Comparison of ENCODE assay signal across 8 cellular contexts in genomic region chr15:48332642-48333034, GRCh38. TPM values are rescaled to one million over a fixed set of nuclear protein-coding genes. Genes with fewer than 3 reads are reported as not detected.
DNase-seq lines count a peak whose midpoint lies in the region; ATAC-seq and TF ChIP-seq lines count a peak whose summit lies in the region.

No MANE protein-coding gene starts in this region.

- peak overlapping the region; percentile 73 to 100 (median 97) for H3K4me3 Mint-ChIP-seq in CD4-positive, alpha-beta memory T cell
- H3K4me3 Mint-ChIP-seq in MCF 10A (ENCODE audit: unreplicated experiment) (peak overlapping the region; percentile 98), nephron progenitor cell (peak overlapping the region; percentile 99)

- no peaks in the 10 kb centered on the region for H3K27me3 Mint-ChIP-seq in CD4-positive, alpha-beta memory T cell
- H3K27me3 Mint-ChIP-seq in MCF 10A (ENCODE audit: insufficient read depth, unreplicated experiment) (no peaks in the 10 kb centered on the region), nephron progenitor cell (ENCODE audit: low read depth, poor library complexity) (no peaks in the 10 kb centered on the region)

- peaks cover 21% of the 10 kb centered on the region for H3K4me1 ChIP-seq in CD4-positive, alpha-beta memory T cell (ENCODE audit: insufficient read depth, low read length)

- no peak for TF ChIP-seq CTCF in MCF 10A (IDR thresholded peaks at IDR 0.05; ENCODE audit: unreplicated experiment)
- TF ChIP-seq CTCF in nephron progenitor cell (IDR thresholded peaks at IDR 0.05), result no peak
- no peak for TF ChIP-seq CTCF in GM13977 (IDR thresholded peaks at IDR 0.05; ENCODE audit: extremely low read depth, insufficient read depth, missing control alignments)

- H3K9me3 ChIP-seq in CD4-positive, alpha-beta memory T cell (ENCODE audit: control insufficient read depth in 1 of 2, low read length in 2 of 2), result no peaks in the 10 kb centered on the region
- no peaks in the 10 kb centered on the region for H3K9me3 ChIP-seq in MG63

- ATAC-seq in HG03097 (IDR thresholded peaks at IDR 0.05; ENCODE audit: low FRiP score, unreplicated experiment), result no peak

- intact Hi-C loops in CD4-positive, alpha-beta memory T cell (cut with micrococcal nuclease), result loop anchor here (10.0 kb wide), 4 partner anchors 158 to 822 kb away; partner anchors contain the start of genes COPS2, EID1, MYEF2 and SECISBP2L
- intact Hi-C loops in MCF 10A (cut with micrococcal nuclease), result no loop called here

- POLR2A ChIA-PET in CD4-positive, alpha-beta memory T cell (lab: Charles Lee; ENCODE audit: partially characterized antibody), result interaction anchor here (1.0 to 2.9 kb wide), 4 partner anchors 12 to 1288 kb away, joined by 3 to 13 read pairs (median 6); partner anchors contain the start of genes COPS2, DTWD1, FAM227B and MYEF2
- POLR2A ChIA-PET in MCF 10A (lab: Yijun Ruan, JAX), result interaction anchor here (1.2 to 2.1 kb wide), 3 partner anchors 9 to 477 kb away, joined by 3 to 5 read pairs (median 4); partner anchors contain the start of gene CEP152

- no peaks in the 10 kb centered on the region for H3K27me3 ChIP-seq in CD4-positive, alpha-beta memory T cell (ENCODE audit: insufficient read depth, low read length)
- no peaks in the 10 kb centered on the region for H3K27me3 ChIP-seq in MG63

- peak overlapping the region in 1 of 2 donors; percentile 84 for H3K4me3 ChIP-seq in CD4-positive, alpha-beta memory T cell (ENCODE audit: low read length in 2 of 2)
- H3K4me3 ChIP-seq in MG63, result peak overlapping the region; percentile 95

- BruUV-seq in MCF 10A (replicated peaks; lab: Mats Ljungman, UMichigan), result TSS peak; percentile 40

- peak overlapping the region; percentile 85 to 98 (median 87) for H3K27ac Mint-ChIP-seq in CD4-positive, alpha-beta memory T cell
- H3K27ac Mint-ChIP-seq in MCF 10A (ENCODE audit: low read depth, unreplicated experiment) (no peak overlapping the region), nephron progenitor cell (no peak overlapping the region)

- peaks cover 15 to 33% of the 10 kb centered on the region in 2 donors for H3K36me3 Mint-ChIP-seq in CD4-positive, alpha-beta memory T cell
- H3K36me3 Mint-ChIP-seq in MCF 10A (ENCODE audit: insufficient read depth, unreplicated experiment), result peaks cover 8% of the 10 kb centered on the region
- peaks cover 17% of the 10 kb centered on the region for H3K36me3 Mint-ChIP-seq in nephron progenitor cell (ENCODE audit: low read depth)

- CTCF ChIA-PET in CD4-positive, alpha-beta memory T cell (lab: Charles Lee; ENCODE audit: partially characterized antibody), result interaction anchor here (1.6 to 1.9 kb wide), 2 partner anchors 20 to 47 kb away, joined by 4 to 5 read pairs; no protein-coding TSS in a partner anchor
- CTCF ChIA-PET in MCF 10A (lab: Yijun Ruan, JAX), result interaction anchor here (0.6 to 1.4 kb wide), 6 partner anchors 8 to 1136 kb away, joined by 3 to 7 read pairs (median 4); no protein-coding TSS in a partner anchor

- peaks cover 16 to 40% (median 28%) of the 10 kb centered on the region in 4 donors for H3K4me1 Mint-ChIP-seq in CD4-positive, alpha-beta memory T cell
- H3K4me1 Mint-ChIP-seq in MCF 10A (ENCODE audit: insufficient read depth, unreplicated experiment) (peaks cover 25% of the 10 kb centered on the region), nephron progenitor cell (peaks cover 59% of the 10 kb centered on the region)

- peaks cover 0 to 2% (median 0%) of the 10 kb centered on the region in 8 donors for H3K9me3 Mint-ChIP-seq in CD4-positive, alpha-beta memory T cell
- H3K9me3 Mint-ChIP-seq in MCF 10A (ENCODE audit: unreplicated experiment), result no peaks in the 10 kb centered on the region
- H3K9me3 Mint-ChIP-seq in nephron progenitor cell, result no peaks in the 10 kb centered on the region

- in situ Hi-C loops in GM13977 (cut with MboI; ENCODE audit: low pct_unique_long_range_greater_than_20kb, low sequenced_read_pairs, unreplicated experiment), result no loop called here

- peak overlapping the region; percentile 89 for H3K27ac ChIP-seq in CD4-positive, alpha-beta memory T cell (ENCODE audit: low read depth, low read length)

- peaks cover 17% of the 10 kb centered on the region for H3K36me3 ChIP-seq in CD4-positive, alpha-beta memory T cell (ENCODE audit: insufficient read depth, low read length)
- H3K36me3 ChIP-seq in MG63, result peaks cover 44% of the 10 kb centered on the region

- peak in 4 of 5 donors; percentile 3 to 18 (median 12) for DNase-seq in CD4-positive, alpha-beta memory T cell
- DNase-seq in MG63 (no peak), MCF 10A (ENCODE audit: unreplicated experiment) (no peak), nephron progenitor cell (no peak), NK-92 (lab: John Stamatoyannopoulos, UW; ENCODE audit: unreplicated experiment) (no peak), Ammon's horn (ENCODE audit: low spot score) (no peak), GM13977 (ENCODE audit: low spot score) (no peak)

RNA-seq across cellular contexts. Expression of gene DUT, which starts 1.4 kb away (rescaled TPM):
- total RNA-seq in CD4-positive, alpha-beta memory T cell, result 100 to 1,000 TPM; 127 to 131 TPM
- 100 to 1,000 TPM; 144 to 178 TPM for polyA plus RNA-seq in CD4-positive, alpha-beta memory T cell
- 250 and 313 TPM in 2 replicates for total RNA-seq in MG63 (2014; rRNA removed; shearing (Covaris generic); ENCODE audit: low replicate concordance)
- total RNA-seq in MCF 10A (2022), result 54.0 and 81.1 TPM in 2 replicates

Comparison
In these comparisons a context has a peak if more than half of its experiments do, and no peak if none do; other contexts are left out.
1. DNase-seq: peak in CD4-positive, alpha-beta memory T cell (4 of 5); none in MG63 (single experiment), MCF 10A (single experiment), nephron progenitor cell (single experiment), NK-92 (single experiment), Ammon's horn (single experiment) and GM13977 (single experiment).
2. H3K27ac Mint-ChIP-seq: peak in CD4-positive, alpha-beta memory T cell (7 of 7); none in MCF 10A (single experiment) and nephron progenitor cell (single experiment).
3. Peak in every context shown above with its lines, with median percentiles within 50 percentile points of each other: H3K4me3 Mint-ChIP-seq.